Comparison of ENCODE assay signal across 12 cellular contexts in genomic region chr1:213381572-213382084, GRCh38.
DNase-seq lines count a peak whose midpoint lies in the region; ATAC-seq and TF ChIP-seq lines count a peak whose summit lies in the region.
"Had no signal": no experiment of that assay in that cellular context is flagged by ENCODE, and none has a peak within 500 bp of the region (broad histone marks: within the 10 kb centered on the region; RNA-seq: fewer than 3 reads in every experiment).

No MANE protein-coding gene starts in this region.

- H3K4me3 ChIP-seq in BE2C (ENCODE audit: low read depth, low read length): no peak overlapping the region
- H3K4me3 ChIP-seq: esophagus muscularis mucosa had no signal

- H3K4me3 Mint-ChIP-seq in Calu3 (ENCODE audit: low read depth, unreplicated experiment) (no peak overlapping the region), nephron (no peak overlapping the region)
- H3K4me3 Mint-ChIP-seq: activated T-helper 1 cell treated with anti-CD3 and anti-CD28 coated beads, Interleukin-12 subunit alpha, Interleukin-12 subunit beta, Interleukin-2, Interleukin-4 antibody, amounts not matched to agents 30 ng/mL and 10 ng/mL and 1 ng/mL, durations not matched to agents 14 hours and 24 hours and 36 hours had no signal

- CTCF ChIA-PET in Calu3 (lab: Charles Lee): interaction anchor here (0.7 kb wide), 1 partner anchor 778 kb away, joined by 8 read pairs; no protein-coding TSS in a partner anchor

- no peaks in the 10 kb centered on the region for H3K9me3 ChIP-seq in BE2C

- H3K4me1 Mint-ChIP-seq in Calu3 (ENCODE audit: low read depth, unreplicated experiment) (peaks cover 7% of the 10 kb centered on the region), nephron (peaks cover 25% of the 10 kb centered on the region)

- BruUV-seq in Calu3 (replicated peaks; lab: Mats Ljungman, UMichigan): no TSS peak

- peak; percentile 2 for DNase-seq in Calu3
- DNase-seq in NCI-H1436 (lab: John Stamatoyannopoulos, UW): peak; percentile 27
- DNase-seq in astrocyte of the hippocampus (ENCODE audit: low read depth, low spot score): peak; percentile 59
- DNase-seq in BE2C: no peak
- DNase-seq in cerebellum (ENCODE audit: low spot score): no peak
- DNase-seq: activated CD4-positive, CD25-positive, alpha-beta regulatory T cell treated with anti-CD3 and anti-CD28 coated beads, Interleukin-2, amount 50 U/mL, for 72 hours; NCI-H526 treated with DMSO at 0.1 percent for 48 hours had no signal

- TF ChIP-seq CTCF in Calu3 (IDR thresholded peaks at IDR 0.05; ENCODE audit: unreplicated experiment) (no peak), nephron (IDR thresholded peaks at IDR 0.05; ENCODE audit: unreplicated experiment in 3 of 3) (no peak), BE2C (IDR thresholded peaks at IDR 0.05; ENCODE audit: low read depth, low read length) (no peak)

- H3K36me3 ChIP-seq in BE2C: no peaks in the 10 kb centered on the region
- H3K36me3 ChIP-seq: esophagus muscularis mucosa had no signal

- H3K9me3 Mint-ChIP-seq in Calu3 (ENCODE audit: low read depth, unreplicated experiment): peaks cover 2% of the 10 kb centered on the region
- H3K9me3 Mint-ChIP-seq in nephron: peaks cover 3% of the 10 kb centered on the region
- H3K9me3 Mint-ChIP-seq: activated T-helper 1 cell treated with anti-CD3 and anti-CD28 coated beads, Interleukin-12 subunit alpha, Interleukin-12 subunit beta, Interleukin-2, Interleukin-4 antibody, amounts not matched to agents 30 ng/mL and 10 ng/mL and 1 ng/mL, durations not matched to agents 14 hours and 24 hours and 36 hours had no signal

- intact Hi-C loops in Calu3 (cut with micrococcal nuclease; ENCODE audit: unreplicated experiment): no loop called here

- H3K27ac Mint-ChIP-seq in Calu3 (ENCODE audit: unreplicated experiment) (no peak overlapping the region), nephron (peak overlapping the region in 2 of 3 experiments; percentile 11 to 40)
- H3K27ac Mint-ChIP-seq: activated T-helper 1 cell treated with anti-CD3 and anti-CD28 coated beads, Interleukin-12 subunit alpha, Interleukin-12 subunit beta, Interleukin-2, Interleukin-4 antibody, amounts not matched to agents 30 ng/mL and 10 ng/mL and 1 ng/mL, durations not matched to agents 14 hours and 24 hours and 36 hours had no signal

- H3K36me3 Mint-ChIP-seq in Calu3 (ENCODE audit: insufficient read depth, unreplicated experiment) (no peaks in the 10 kb centered on the region), nephron (ENCODE audit: low read depth) (no peaks in the 10 kb centered on the region)

- peaks cover 44% of the 10 kb centered on the region for H3K27me3 Mint-ChIP-seq in Calu3 (ENCODE audit: unreplicated experiment)
- peaks cover 13% of the 10 kb centered on the region for H3K27me3 Mint-ChIP-seq in nephron (ENCODE audit: low read depth)

- H3K4me1 ChIP-seq in BE2C: no peaks in the 10 kb centered on the region

- H3K27me3 ChIP-seq in BE2C: no peaks in the 10 kb centered on the region
- H3K27me3 ChIP-seq: esophagus muscularis mucosa had no signal

- ATAC-seq in GM21367 (IDR thresholded peaks at IDR 0.05; ENCODE audit: unreplicated experiment) (no peak), GM18870 (IDR thresholded peaks at IDR 0.05; ENCODE audit: unreplicated experiment) (no peak)

Comparison
In these comparisons a context has a peak if more than half of its experiments do, and no peak if none do; other contexts are left out.
1. DNase-seq: peak in Calu3 (single experiment), NCI-H1436 (single experiment) and astrocyte of the hippocampus (single experiment); none in BE2C (single experiment) and cerebellum (single experiment).